ENCODE assay signal across 12 cellular contexts in the genomic region with DNA sequence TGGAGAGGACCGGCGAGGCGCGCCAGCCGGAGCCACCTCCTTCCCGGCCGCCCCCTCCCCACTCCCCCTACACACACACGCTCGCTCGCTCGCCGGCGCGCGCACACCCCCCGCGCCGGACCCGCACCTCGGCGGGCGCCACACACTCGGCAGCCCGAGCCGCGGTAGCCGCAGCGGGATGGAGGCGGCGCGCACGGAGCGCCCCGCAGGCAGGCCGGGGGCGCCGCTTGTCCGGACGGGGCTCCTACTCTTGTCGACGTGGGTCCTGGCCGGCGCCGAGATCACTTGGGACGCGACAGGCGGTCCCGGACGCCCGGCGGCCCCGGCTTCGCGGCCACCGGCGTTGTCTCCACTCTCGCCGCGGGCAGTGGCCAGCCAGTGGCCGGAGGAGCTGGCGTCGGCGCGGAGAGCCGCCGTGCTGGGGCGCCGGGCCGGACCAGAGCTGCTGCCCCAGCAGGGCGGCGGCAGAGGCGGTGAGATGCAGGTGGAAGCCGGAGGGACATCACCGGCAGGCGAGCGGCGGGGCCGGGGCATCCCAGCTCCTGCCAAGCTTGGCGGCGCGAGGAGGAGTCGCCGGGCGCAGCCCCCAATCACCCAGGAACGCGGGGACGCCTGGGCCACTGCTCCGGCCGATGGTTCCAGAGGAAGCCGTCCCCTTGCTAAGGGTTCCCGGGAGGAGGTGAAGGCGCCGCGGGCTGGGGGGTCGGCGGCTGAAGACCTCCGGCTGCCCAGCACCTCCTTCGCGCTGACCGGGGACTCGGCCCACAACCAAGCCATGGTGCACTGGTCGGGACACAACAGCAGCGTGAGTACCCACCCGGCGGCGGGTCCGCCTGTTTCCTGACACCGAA. TPM values are rescaled to one million over a fixed set of nuclear protein-coding genes. Genes with fewer than 3 reads are reported as not detected.
DNase-seq lines count a peak whose midpoint lies in the region; ATAC-seq, FAIRE-seq and TF ChIP-seq lines count a peak whose summit lies in the region.
"Had no signal": no experiment of that assay in that cellular context is flagged by ENCODE, and none has a peak within 500 bp of the region (broad histone marks: within the 10 kb centered on the region; RNA-seq: fewer than 3 reads in every experiment).

TSS of gene SORCS3 (plus strand) at position 141 of the 851 bp plus-strand sequence.

- H3K27me3 ChIP-seq in SK-N-SH (ENCODE audit: insufficient read depth), result peaks cover 31% of the 10 kb centered on the region
- H3K27me3 ChIP-seq in small intestine (ENCODE audit: control insufficient read depth in 2 of 2, insufficient read depth in 2 of 2, low read length in 2 of 2), result peaks cover 23 to 37% of the 10 kb centered on the region in 2 donors

- no peak within 1 kb of the TSS for H2AFZ ChIP-seq in SK-N-SH (ENCODE audit: low read depth)

- CTCF ChIA-PET in SK-N-SH (lab: Yijun Ruan, JAX), result interaction anchor here (1.0 to 1.6 kb wide), 9 partner anchors 9 to 284 kb away, joined by 3 to 8 read pairs (median 3); no protein-coding TSS in a partner anchor

- H3K4me2 ChIP-seq in SK-N-SH, result peak within 1 kb of the TSS; percentile 28; the same call in 1 of the 2 replicates

- H3K36me3 ChIP-seq in SK-N-SH (replicated peaks in 1 of 2; ENCODE audit: control insufficient read depth in 1 of 2, insufficient read depth in 2 of 2, low read length in 1 of 2), result no peaks in the 10 kb centered on the region
- no peaks in the 10 kb centered on the region for H3K36me3 ChIP-seq in small intestine (ENCODE audit: control insufficient read depth in 2 of 2, insufficient read depth in 2 of 2, low read length in 2 of 2)

- no peaks in the 10 kb centered on the region for H3K79me2 ChIP-seq in SK-N-SH (ENCODE audit: insufficient read depth)

- WGBS in SK-N-SH (ENCODE audit: low lambda C conversion rate), result 6% methylated on average over 4 of the region's 108 CpGs
- 2 to 11% (median 10%) methylated on average over 59 to 108 of the region's 108 CpGs for WGBS in small intestine, 3 donors

- no peak within 1 kb of the TSS for H3K9ac ChIP-seq in SK-N-SH

- no peak for TF ChIP-seq EP300 in SK-N-SH (IDR thresholded peaks at IDR 0.05; ENCODE audit: borderline replicate concordance in 1 of 2, low read depth in 1 of 2, low read length in 1 of 2)

- POLR2A ChIA-PET in SK-N-SH (lab: Yijun Ruan, JAX), result no interaction called here

- H3K4me1 ChIP-seq in SK-N-SH (ENCODE audit: control insufficient read depth in 1 of 2, insufficient read depth in 2 of 2, low read depth in 1 of 2, low read length in 1 of 2) (peaks cover 0 to 18% of the 10 kb centered on the region in 2 experiments; a peak in 1 of 4 replicates), small intestine (ENCODE audit: control insufficient read depth in 2 of 2, insufficient read depth in 1 of 2, low read depth in 1 of 2, low read length in 1 of 2) (no peaks in the 10 kb centered on the region)

- no peaks in the 10 kb centered on the region for H3F3A ChIP-seq in SK-N-SH (replicated peaks; ENCODE audit: insufficient read depth)

- DNase-seq in SK-N-SH (peak; percentile 63), astrocyte of the hippocampus (ENCODE audit: low read depth, low spot score) (peak; percentile 61), iris pigment epithelial cell (ENCODE audit: low read depth) (peak; percentile 6), small intestine (no peak), SIG-M5 (lab: John Stamatoyannopoulos, UW) (no peak), pons (ENCODE audit: low spot score) (no peak)
- no peak for DNase-seq in stimulated activated CD4-positive, alpha-beta T cell treated with anti-CD3 and anti-CD28 coated beads, Interleukin-1b, Interleukin-23, amount 100 ng/mL, for 48 hours
- DNase-seq: effector memory CD8-positive, alpha-beta T cell; GF-D8; NCI-H226 had no signal

- H3K9me3 ChIP-seq in SK-N-SH (no peaks in the 10 kb centered on the region), small intestine (ENCODE audit: control insufficient read depth, low read depth) (no peaks in the 10 kb centered on the region)

- H4K20me1 ChIP-seq in SK-N-SH (ENCODE audit: insufficient read depth), result no peaks in the 10 kb centered on the region

- H3K4me3 ChIP-seq in SK-N-SH (ENCODE audit: low read depth in 2 of 2, low read length in 1 of 2) (peak within 1 kb of the TSS in 1 of 2 experiments; percentile 36; a peak in 3 of 4 replicates), small intestine (ENCODE audit: low read depth in 1 of 2, low read length in 2 of 2) (peak within 1 kb of the TSS; percentile 0 to 9)

- TF ChIP-seq CTCF in SK-N-SH (IDR thresholded peaks at IDR 0.05), result no peak

- FAIRE-seq in small intestine (lab: Jason Lieb, UNC), result no peak
- FAIRE-seq: H54 had no signal

- ATAC-seq in SK-N-SH treated with all-trans-retinoic acid at 6 μM for 48 hours, result no peak; the same call in 2 of the 3 replicates
- ATAC-seq: effector memory CD8-positive, alpha-beta T cell had no signal

- TF ChIP-seq RAD21 in SK-N-SH (IDR thresholded peaks at IDR 0.05; ENCODE audit: low read length), result no peak

- H3K27ac ChIP-seq in SK-N-SH (ENCODE audit: low read depth in 2 of 2, low read length in 1 of 2), result no peak within 1 kb of the TSS
- H3K27ac ChIP-seq in small intestine (ENCODE audit: low read depth in 1 of 2, low read length in 1 of 2), result no peak within 1 kb of the TSS

- no peaks in the 10 kb centered on the region for H3K9me2 ChIP-seq in SK-N-SH

TF ChIP-seq in SK-N-SH, 30 proteins besides CTCF, POLR2A, EP300 and RAD21 (continues in another document):
- TF ChIP-seq, protein P1, sequence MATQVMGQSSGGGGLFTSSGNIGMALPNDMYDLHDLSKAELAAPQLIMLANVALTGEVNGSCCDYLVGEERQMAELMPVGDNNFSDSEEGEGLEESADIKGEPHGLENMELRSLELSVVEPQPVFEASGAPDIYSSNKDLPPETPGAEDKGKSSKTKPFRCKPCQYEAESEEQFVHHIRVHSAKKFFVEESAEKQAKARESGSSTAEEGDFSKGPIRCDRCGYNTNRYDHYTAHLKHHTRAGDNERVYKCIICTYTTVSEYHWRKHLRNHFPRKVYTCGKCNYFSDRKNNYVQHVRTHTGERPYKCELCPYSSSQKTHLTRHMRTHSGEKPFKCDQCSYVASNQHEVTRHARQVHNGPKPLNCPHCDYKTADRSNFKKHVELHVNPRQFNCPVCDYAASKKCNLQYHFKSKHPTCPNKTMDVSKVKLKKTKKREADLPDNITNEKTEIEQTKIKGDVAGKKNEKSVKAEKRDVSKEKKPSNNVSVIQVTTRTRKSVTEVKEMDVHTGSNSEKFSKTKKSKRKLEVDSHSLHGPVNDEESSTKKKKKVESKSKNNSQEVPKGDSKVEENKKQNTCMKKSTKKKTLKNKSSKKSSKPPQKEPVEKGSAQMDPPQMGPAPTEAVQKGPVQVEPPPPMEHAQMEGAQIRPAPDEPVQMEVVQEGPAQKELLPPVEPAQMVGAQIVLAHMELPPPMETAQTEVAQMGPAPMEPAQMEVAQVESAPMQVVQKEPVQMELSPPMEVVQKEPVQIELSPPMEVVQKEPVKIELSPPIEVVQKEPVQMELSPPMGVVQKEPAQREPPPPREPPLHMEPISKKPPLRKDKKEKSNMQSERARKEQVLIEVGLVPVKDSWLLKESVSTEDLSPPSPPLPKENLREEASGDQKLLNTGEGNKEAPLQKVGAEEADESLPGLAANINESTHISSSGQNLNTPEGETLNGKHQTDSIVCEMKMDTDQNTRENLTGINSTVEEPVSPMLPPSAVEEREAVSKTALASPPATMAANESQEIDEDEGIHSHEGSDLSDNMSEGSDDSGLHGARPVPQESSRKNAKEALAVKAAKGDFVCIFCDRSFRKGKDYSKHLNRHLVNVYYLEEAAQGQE (IDR thresholded peaks at IDR 0.05; ENCODE audit: low read depth, low read length), result no peak

TF ChIP-seq in SK-N-SH treated with all-trans-retinoic acid at 6 μM for 48 hours, 23 proteins besides CTCF, POLR2A, EP300 and RAD21:
- TF ChIP-seq, protein P2, sequence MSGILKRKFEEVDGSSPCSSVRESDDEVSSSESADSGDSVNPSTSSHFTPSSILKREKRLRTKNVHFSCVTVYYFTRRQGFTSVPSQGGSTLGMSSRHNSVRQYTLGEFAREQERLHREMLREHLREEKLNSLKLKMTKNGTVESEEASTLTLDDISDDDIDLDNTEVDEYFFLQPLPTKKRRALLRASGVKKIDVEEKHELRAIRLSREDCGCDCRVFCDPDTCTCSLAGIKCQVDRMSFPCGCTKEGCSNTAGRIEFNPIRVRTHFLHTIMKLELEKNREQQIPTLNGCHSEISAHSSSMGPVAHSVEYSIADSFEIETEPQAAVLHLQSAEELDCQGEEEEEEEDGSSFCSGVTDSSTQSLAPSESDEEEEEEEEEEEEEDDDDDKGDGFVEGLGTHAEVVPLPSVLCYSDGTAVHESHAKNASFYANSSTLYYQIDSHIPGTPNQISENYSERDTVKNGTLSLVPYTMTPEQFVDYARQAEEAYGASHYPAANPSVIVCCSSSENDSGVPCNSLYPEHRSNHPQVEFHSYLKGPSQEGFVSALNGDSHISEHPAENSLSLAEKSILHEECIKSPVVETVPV (CRISPR knock-in tag; IDR thresholded peaks at IDR 0.05), result no peak
- no peak for TF ChIP-seq ISL1 (CRISPR knock-in tag; IDR thresholded peaks at IDR 0.05)

RNA-seq across cellular contexts. Expression of gene SORCS3, which starts in this region (rescaled TPM):
- not detected in 2 replicates for polyA plus RNA-seq in SK-N-SH (2012; rRNA removed)
- under 0.01 TPM in 1 of 2 replicates, not detected in the other for polyA plus RNA-seq in SK-N-SH (2012; cell fraction: cytosol; rRNA removed)
- polyA plus RNA-seq in SK-N-SH (2012; cell fraction: nucleus; rRNA removed), result not detected in 2 replicates
- under 1 TPM in 1 of 3 donors, not detected in 2; 0.07 TPM for polyA plus RNA-seq in small intestine

Comparison
In these comparisons a context has a peak if more than half of its experiments do, and no peak if none do; other contexts are left out.
1. Peak in DNase-seq and H3K4me2 ChIP-seq in SK-N-SH; RNA of the gene not detected or under 1 TPM.
2. DNase-seq: peak in astrocyte of the hippocampus (single experiment) and iris pigment epithelial cell (single experiment); none in small intestine (single experiment), SIG-M5 (single experiment), pons (single experiment) and stimulated activated CD4-positive, alpha-beta T cell treated with anti-CD3 and anti-CD28 coated beads, Interleukin-1b, Interleukin-23, amount 100 ng/mL, for 48 hours (single experiment).